15 cellular contexts compared by ENCODE assay signal in genomic region chr13:83232626-83233025, GRCh38.
DNase-seq lines count a peak whose midpoint lies in the region; ATAC-seq and TF ChIP-seq lines count a peak whose summit lies in the region.
"Had no signal": no experiment of that assay in that cellular context is flagged by ENCODE, and none has a peak within 500 bp of the region (broad histone marks: within the 10 kb centered on the region; RNA-seq: fewer than 3 reads in every experiment).

No MANE protein-coding gene starts in this region.

- no peak overlapping the region for H3K4me2 ChIP-seq in SK-N-SH

- no peak for TF ChIP-seq RAD21 in SK-N-SH (IDR thresholded peaks at IDR 0.05; ENCODE audit: low read length)

- H4K20me1 ChIP-seq in SK-N-SH (ENCODE audit: insufficient read depth), result no peaks in the 10 kb centered on the region

- H3K9me2 ChIP-seq in SK-N-SH, result no peaks in the 10 kb centered on the region

- POLR2A ChIA-PET in SK-N-SH (lab: Yijun Ruan, JAX), result no interaction called here

- no peaks in the 10 kb centered on the region for H3K9me3 ChIP-seq in SK-N-SH
- H3K9me3 ChIP-seq: HAP-1 had no signal

- no peak overlapping the region for H3K9ac ChIP-seq in SK-N-SH

- peak overlapping the region; percentile 84 for H2AFZ ChIP-seq in SK-N-SH (ENCODE audit: low read depth)

- H3K4me3 ChIP-seq in SK-N-SH (ENCODE audit: low read depth in 2 of 2, low read length in 1 of 2) (no peak overlapping the region), foreskin fibroblast (ENCODE audit: low read depth in 1 of 2, low read length in 2 of 2) (no peak overlapping the region)
- H3K4me3 ChIP-seq: HAP-1 had no signal

- ATAC-seq in SK-N-SH treated with all-trans-retinoic acid at 6 μM for 48 hours (no peak), GM21576 (IDR thresholded peaks at IDR 0.05; ENCODE audit: unreplicated experiment) (no peak)

- TF ChIP-seq CTCF in SK-N-SH (IDR thresholded peaks at IDR 0.05) (no peak), foreskin fibroblast (IDR thresholded peaks at IDR 0.05; ENCODE audit: low read depth, low read length) (no peak)

- no peaks in the 10 kb centered on the region for H3F3A ChIP-seq in SK-N-SH (replicated peaks; ENCODE audit: insufficient read depth)

- H3K27me3 ChIP-seq in SK-N-SH (ENCODE audit: insufficient read depth), result no peaks in the 10 kb centered on the region

- CTCF ChIA-PET in SK-N-SH (lab: Yijun Ruan, JAX), result no interaction called here

- TF ChIP-seq EP300 in SK-N-SH (IDR thresholded peaks at IDR 0.05; ENCODE audit: borderline replicate concordance in 1 of 2, low read depth in 1 of 2, low read length in 1 of 2), result no peak

- H3K36me3 ChIP-seq in SK-N-SH (replicated peaks in 1 of 2; ENCODE audit: control insufficient read depth in 1 of 2, insufficient read depth in 2 of 2, low read length in 1 of 2), result no peaks in the 10 kb centered on the region
- H3K36me3 ChIP-seq: HAP-1 had no signal

- 13% methylated on average over 1 of the region's 1 CpG for WGBS in SK-N-SH (ENCODE audit: low lambda C conversion rate)

- H3K79me2 ChIP-seq in SK-N-SH (ENCODE audit: insufficient read depth), result no peaks in the 10 kb centered on the region

- no peak overlapping the region for H3K27ac ChIP-seq in SK-N-SH (ENCODE audit: low read depth in 2 of 2, low read length in 1 of 2)
- H3K27ac ChIP-seq: 22Rv1 had no signal

- DNase-seq in SK-N-SH, result no peak
- peak; percentile 21 for DNase-seq in dedifferentiated amniotic fluid mesenchymal stem cell (ENCODE audit: extremely low spot score)
- DNase-seq in foreskin fibroblast, result peak; percentile 21 to 37
- no peak for DNase-seq in amniotic stem cell (lab: John Stamatoyannopoulos, UW)
- DNase-seq in NCI-H1092 treated with DMSO at 0.1 percent for 48 hours (lab: John Stamatoyannopoulos, UW), result no peak
- DNase-seq: C1 segment of cervical spinal cord; CD4-positive, alpha-beta T cell; DMS79; EL; HFFc6; KBM-7 had no signal

- H3K4me1 ChIP-seq in SK-N-SH (ENCODE audit: control insufficient read depth in 1 of 2, insufficient read depth in 2 of 2, low read depth in 1 of 2, low read length in 1 of 2), result no peaks in the 10 kb centered on the region
- H3K4me1 ChIP-seq: HAP-1 had no signal

TF ChIP-seq in SK-N-SH, 30 proteins besides CTCF, POLR2A, EP300 and RAD21:
- TF ChIP-seq RFX5 (IDR thresholded peaks at IDR 0.05; ENCODE audit: low read length) (no peak), JUND (IDR thresholded peaks at IDR 0.05) (no peak), FOSL2 (IDR thresholded peaks at IDR 0.05; ENCODE audit: borderline replicate concordance, low read depth) (no peak), GABPA (IDR thresholded peaks at IDR 0.05; ENCODE audit: low read depth) (no peak), NFIC (IDR thresholded peaks at IDR 0.05; ENCODE audit: borderline replicate concordance) (no peak), FOXM1 (IDR thresholded peaks at IDR 0.05; ENCODE audit: low read depth) (no peak), MAX (IDR thresholded peaks at IDR 0.05; ENCODE audit: low read depth) (no peak), SIN3A (IDR thresholded peaks at IDR 0.05; ENCODE audit: borderline replicate concordance, low read depth, low read length) (no peak)
TF ChIP-seq in SK-N-SH: peak in this region for 0.

TF ChIP-seq in SK-N-SH treated with all-trans-retinoic acid at 6 μM for 48 hours, 23 proteins besides CTCF, POLR2A, EP300 and RAD21:
- no peak for TF ChIP-seq TCF4 (CRISPR knock-in tag; IDR thresholded peaks at IDR 0.05; ENCODE audit: borderline replicate concordance)
- TF ChIP-seq ARNTL (CRISPR knock-in tag; IDR thresholded peaks at IDR 0.05; ENCODE audit: borderline replicate concordance, low read depth), result no peak
- TF ChIP-seq ESRRG (CRISPR knock-in tag; IDR thresholded peaks at IDR 0.05), result no peak
- TF ChIP-seq BACH2 (CRISPR knock-in tag; IDR thresholded peaks at IDR 0.05; ENCODE audit: borderline replicate concordance), result no peak
- TF ChIP-seq RARB (CRISPR knock-in tag; IDR thresholded peaks at IDR 0.05), result no peak
- no peak for TF ChIP-seq ZC3H10 (CRISPR knock-in tag; IDR thresholded peaks at IDR 0.05)
- TF ChIP-seq ZNF8 (CRISPR knock-in tag; IDR thresholded peaks at IDR 0.05), result no peak
- no peak for TF ChIP-seq ISL1 (CRISPR knock-in tag; IDR thresholded peaks at IDR 0.05)
- TF ChIP-seq, protein P1, sequence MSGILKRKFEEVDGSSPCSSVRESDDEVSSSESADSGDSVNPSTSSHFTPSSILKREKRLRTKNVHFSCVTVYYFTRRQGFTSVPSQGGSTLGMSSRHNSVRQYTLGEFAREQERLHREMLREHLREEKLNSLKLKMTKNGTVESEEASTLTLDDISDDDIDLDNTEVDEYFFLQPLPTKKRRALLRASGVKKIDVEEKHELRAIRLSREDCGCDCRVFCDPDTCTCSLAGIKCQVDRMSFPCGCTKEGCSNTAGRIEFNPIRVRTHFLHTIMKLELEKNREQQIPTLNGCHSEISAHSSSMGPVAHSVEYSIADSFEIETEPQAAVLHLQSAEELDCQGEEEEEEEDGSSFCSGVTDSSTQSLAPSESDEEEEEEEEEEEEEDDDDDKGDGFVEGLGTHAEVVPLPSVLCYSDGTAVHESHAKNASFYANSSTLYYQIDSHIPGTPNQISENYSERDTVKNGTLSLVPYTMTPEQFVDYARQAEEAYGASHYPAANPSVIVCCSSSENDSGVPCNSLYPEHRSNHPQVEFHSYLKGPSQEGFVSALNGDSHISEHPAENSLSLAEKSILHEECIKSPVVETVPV (CRISPR knock-in tag; IDR thresholded peaks at IDR 0.05), result no peak
- TF ChIP-seq GLIS3 (CRISPR knock-in tag; IDR thresholded peaks at IDR 0.05), result no peak
- TF ChIP-seq TOX (CRISPR knock-in tag; IDR thresholded peaks at IDR 0.05; ENCODE audit: borderline replicate concordance), result no peak
- TF ChIP-seq POU6F1 (CRISPR knock-in tag; IDR thresholded peaks at IDR 0.05; ENCODE audit: borderline replicate concordance, low read depth), result no peak
- TF ChIP-seq CREB5 (CRISPR knock-in tag; IDR thresholded peaks at IDR 0.05; ENCODE audit: low read depth), result no peak
- no peak for TF ChIP-seq TSHZ2 (CRISPR knock-in tag; IDR thresholded peaks at IDR 0.05)
- no peak for TF ChIP-seq CSDC2 (CRISPR knock-in tag; IDR thresholded peaks at IDR 0.05)
- TF ChIP-seq ZFP30 (CRISPR knock-in tag; IDR thresholded peaks at IDR 0.05), result no peak
- TF ChIP-seq PPARA (CRISPR knock-in tag; IDR thresholded peaks at IDR 0.05; ENCODE audit: borderline replicate concordance), result no peak
- TF ChIP-seq OSR1 (CRISPR knock-in tag; IDR thresholded peaks at IDR 0.05), result no peak
- no peak for TF ChIP-seq ZFP3 (CRISPR knock-in tag; IDR thresholded peaks at IDR 0.05)
- no peak for TF ChIP-seq SNAI2 (CRISPR knock-in tag; IDR thresholded peaks at IDR 0.05)
TF ChIP-seq in SK-N-SH treated with all-trans-retinoic acid at 6 μM for 48 hours: peak in this region for 0.

Comparison
In these comparisons a context has a peak if more than half of its experiments do, and no peak if none do; other contexts are left out.
1. DNase-seq: peak in dedifferentiated amniotic fluid mesenchymal stem cell (single experiment) and foreskin fibroblast (2 of 2); none in SK-N-SH (single experiment), amniotic stem cell (single experiment) and NCI-H1092 treated with DMSO at 0.1 percent for 48 hours (single experiment).